ENCODE assay signal across 8 cellular contexts in genomic region chr1:185681034-185681633, GRCh38. TPM values are rescaled to one million over a fixed set of nuclear protein-coding genes. Genes with fewer than 3 reads are reported as not detected.
DNase-seq lines count a peak whose midpoint lies in the region; ATAC-seq and TF ChIP-seq lines count a peak whose summit lies in the region.

No MANE protein-coding gene starts in this region.

- H3K27ac Mint-ChIP-seq in osteocyte (ENCODE audit: unreplicated experiment): no peak overlapping the region

- H3K4me1 Mint-ChIP-seq in osteocyte (ENCODE audit: unreplicated experiment): no peaks in the 10 kb centered on the region

- H3K4me3 Mint-ChIP-seq in osteocyte (ENCODE audit: unreplicated experiment): no peak overlapping the region

- no peaks in the 10 kb centered on the region for H3K9me3 Mint-ChIP-seq in osteocyte (ENCODE audit: unreplicated experiment)

- DNase-seq in activated gamma-delta T cell treated with Interleukin-2 at 50 U/mL for 16 hours (peak; percentile 8), activated gamma-delta T cell (lab: John Stamatoyannopoulos, UW) (no peak), HCEC 1CT (peak; percentile 37), NCI-H1417 treated with DMSO at 0.1 percent for 48 hours (lab: John Stamatoyannopoulos, UW) (peak; percentile 19), fibroblast of the conjunctiva (ENCODE audit: low read depth) (peak; percentile 12), osteocyte (ENCODE audit: extremely low spot score, unreplicated experiment) (no peak), germinal center (ENCODE audit: low spot score) (no peak)

- no peaks in the 10 kb centered on the region for H3K36me3 Mint-ChIP-seq in osteocyte (ENCODE audit: unreplicated experiment)

- ATAC-seq in SK-N-SH treated with all-trans-retinoic acid at 6 μM for 48 hours: peak; percentile 94

- peak; percentile 78 for TF ChIP-seq CTCF in osteocyte (IDR thresholded peaks at IDR 0.05)

- H3K27me3 Mint-ChIP-seq in osteocyte (ENCODE audit: unreplicated experiment): no peaks in the 10 kb centered on the region

TF ChIP-seq in SK-N-SH treated with all-trans-retinoic acid at 6 μM for 48 hours, 23 proteins besides CTCF, POLR2A, EP300 and RAD21:
- no peak for TF ChIP-seq ESRRG (CRISPR knock-in tag; IDR thresholded peaks at IDR 0.05)
- TF ChIP-seq PPARA (CRISPR knock-in tag; IDR thresholded peaks at IDR 0.05; ENCODE audit: borderline replicate concordance): no peak
- TF ChIP-seq POU6F1 (CRISPR knock-in tag; IDR thresholded peaks at IDR 0.05; ENCODE audit: borderline replicate concordance, low read depth): no peak
- TF ChIP-seq ARNTL (CRISPR knock-in tag; IDR thresholded peaks at IDR 0.05; ENCODE audit: borderline replicate concordance, low read depth): no peak
- TF ChIP-seq PATZ1 (CRISPR knock-in tag; IDR thresholded peaks at IDR 0.05; ENCODE audit: borderline replicate concordance): no peak
- TF ChIP-seq TCF4 (CRISPR knock-in tag; IDR thresholded peaks at IDR 0.05; ENCODE audit: borderline replicate concordance): no peak
- TF ChIP-seq SNAI2 (CRISPR knock-in tag; IDR thresholded peaks at IDR 0.05): no peak
- no peak for TF ChIP-seq ZC3H10 (CRISPR knock-in tag; IDR thresholded peaks at IDR 0.05)
- no peak for TF ChIP-seq ZFP3 (CRISPR knock-in tag; IDR thresholded peaks at IDR 0.05)
- TF ChIP-seq CSDC2 (CRISPR knock-in tag; IDR thresholded peaks at IDR 0.05): no peak
- no peak for TF ChIP-seq RARB (CRISPR knock-in tag; IDR thresholded peaks at IDR 0.05)
- TF ChIP-seq CREB5 (CRISPR knock-in tag; IDR thresholded peaks at IDR 0.05; ENCODE audit: low read depth): no peak
- no peak for TF ChIP-seq ZFP30 (CRISPR knock-in tag; IDR thresholded peaks at IDR 0.05)

RNA-seq across cellular contexts. Expression of gene HMCN1, which starts 53.1 kb away (rescaled TPM):
- 91.4 and 95.9 TPM in 2 replicates for total RNA-seq in osteocyte

Comparison
In these comparisons a context has a peak if more than half of its experiments do, and no peak if none do; other contexts are left out.
1. DNase-seq: peak in activated gamma-delta T cell treated with Interleukin-2 at 50 U/mL for 16 hours (single experiment), HCEC 1CT (single experiment), NCI-H1417 treated with DMSO at 0.1 percent for 48 hours (single experiment) and fibroblast of the conjunctiva (single experiment); none in activated gamma-delta T cell (single experiment), osteocyte (single experiment) and germinal center (single experiment).